31 cellular contexts compared by ENCODE assay signal in genomic region chr7:35030848-35031247, GRCh38.
"Had no signal": no experiment of that assay in that cellular context is flagged by ENCODE, and none has a peak within 500 bp of the region (broad histone marks: within the 10 kb centered on the region; RNA-seq: fewer than 3 reads in every experiment).

No MANE protein-coding gene starts in this region.

- H3K9me3 ChIP-seq: adrenal gland, body of pancreas, gastrocnemius medialis, heart right ventricle had no signal

- H3K4me3 ChIP-seq: adrenal gland, body of pancreas, cardiac muscle cell, gastrocnemius medialis, heart right ventricle had no signal

- H3K27me3 ChIP-seq: adrenal gland, body of pancreas, cardiac muscle cell, gastrocnemius medialis, heart right ventricle had no signal

- ATAC-seq: activated CD4-positive, CD25-positive, alpha-beta regulatory T cell treated with anti-CD3 and anti-CD28 coated beads, Interleukin-2, amount 50 U/mL, for 24 hours; activated CD8-positive, alpha-beta memory T cell treated with anti-CD3 and anti-CD28 coated beads, Interleukin-2, amount 10 ng/mL, durations not matched to agents 7 days and 5 days; activated CD8-positive, alpha-beta T cell treated with anti-CD3 and anti-CD28 coated beads, Interleukin-2, amount 10 ng/mL, durations not matched to agents 7 days and 5 days; activated naive CD8-positive, alpha-beta T cell treated with anti-CD3 and anti-CD28 coated beads, Interleukin-2, amount 50 U/mL, for 24 hours; body of pancreas; effector memory CD8-positive, alpha-beta T cell; gastrocnemius medialis; heart right ventricle; T-cell had no signal

- H3K36me3 ChIP-seq: adrenal gland, cardiac muscle cell, gastrocnemius medialis, heart right ventricle, WERI-Rb-1 had no signal

- H3K27ac ChIP-seq: adrenal gland, body of pancreas, cardiac muscle cell, epithelial cell of prostate, gastrocnemius medialis, heart right ventricle, WERI-Rb-1 had no signal

- DNase-seq: activated B cell treated with CpG ODN at 0.5 μM for 24 hours; activated CD4-positive, alpha-beta T cell treated with anti-CD3 and anti-CD28 coated beads for 48 hours; activated CD4-positive, alpha-beta T cell treated with anti-CD3 and anti-CD28 coated beads, Interleukin-2, amount 50 U/mL, for 1 hour; activated CD4-positive, alpha-beta T cell treated with anti-CD3 and anti-CD28 coated beads, Interleukin-2, amount 50 U/mL, for 48 hours; activated CD8-positive, alpha-beta memory T cell treated with anti-CD3 and anti-CD28 coated beads, Interleukin-2, amount 10 ng/mL, durations not matched to agents 7 days and 5 days; activated CD8-positive, alpha-beta memory T cell treated with anti-CD3 and anti-CD28 coated beads, Interleukin-2, amount 50 U/mL, for 4 hours; activated CD8-positive, alpha-beta T cell treated with anti-CD3 and anti-CD28 coated beads, Interleukin-2, amount 10 ng/mL, durations not matched to agents 7 days and 5 days; activated effector memory CD4-positive, alpha-beta T cell treated with anti-CD3 and anti-CD28 coated beads, Interleukin-2, amount 50 U/mL, for 16 hours; activated naive CD4-positive, alpha-beta T cell treated with anti-CD3 and anti-CD28 coated beads for 36 hours; activated naive CD8-positive, alpha-beta T cell treated with anti-CD3 and anti-CD28 coated beads for 36 hours; activated naive CD8-positive, alpha-beta T cell treated with anti-CD3 and anti-CD28 coated beads, Interleukin-2, amount 50 U/mL, for 24 hours; activated T-cell treated with anti-CD3 and anti-CD28 coated beads, Interleukin-2, amount 50 U/mL, for 1 hour; activated T-cell treated with anti-CD3 and anti-CD28 coated beads, Interleukin-2, amount 50 U/mL, for 48 hours; adrenal gland; amygdala; aorta; body of pancreas; cortex of kidney; dermis blood vessel endothelial cell; effector CD4-positive, alpha-beta T cell; effector memory CD8-positive, alpha-beta T cell; foreskin fibroblast; gastrocnemius medialis; heart right ventricle; SW 1271; T-cell; T-helper 9 cell; WERI-Rb-1 had no signal
